In genomic region chr10:58570979-58571378, GRCh38 we compare ENCODE assay signal across 14 cellular contexts.
"Had no signal": no experiment of that assay in that cellular context is flagged by ENCODE, and none has a peak within 500 bp of the region (broad histone marks: within the 10 kb centered on the region; RNA-seq: fewer than 3 reads in every experiment).

No MANE protein-coding gene starts in this region.

- H3K4me1 ChIP-seq: upper lobe of right lung had no signal

- FAIRE-seq: small intestine had no signal

- H3K9me3 ChIP-seq: esophagus muscularis mucosa, gastroesophageal sphincter, ovary, right atrium auricular region, upper lobe of right lung had no signal

- DNase-seq: effector memory CD8-positive, alpha-beta T cell; glutamatergic neuron; islet precursor cell; natural killer cell; ovary; small intestine; stimulated activated CD4-positive, alpha-beta T cell treated with anti-CD3 and anti-CD28 coated beads, Interleukin-12 subunit alpha, Interleukin-12 subunit beta, amount 100 ng/mL, for 4 hours; stimulated activated naive CD8-positive, alpha-beta T cell treated with anti-CD3 and anti-CD28 coated beads, Interleukin-15, Interleukin-2, amounts not matched to agents 100 U/mL and 50 U/mL, for 24 hours; upper lobe of right lung had no signal

- H3K4me3 ChIP-seq: esophagus muscularis mucosa, gastroesophageal sphincter, ovary, right atrium auricular region, tibial nerve, upper lobe of right lung had no signal

- H3K27me3 ChIP-seq: esophagus muscularis mucosa, gastroesophageal sphincter, ovary, right atrium auricular region, tibial nerve, upper lobe of right lung had no signal

- H3K36me3 ChIP-seq: esophagus muscularis mucosa, gastroesophageal sphincter, ovary, right atrium auricular region, tibial nerve, upper lobe of right lung had no signal

- H3K27ac ChIP-seq: epithelial cell of prostate, esophagus muscularis mucosa, gastroesophageal sphincter, ovary, right atrium auricular region, upper lobe of right lung had no signal
